ENCODE assay signal across 9 cellular contexts in genomic region chr16:3131755-3132377, GRCh38. TPM values are rescaled to one million over a fixed set of nuclear protein-coding genes. Genes with fewer than 3 reads are reported as not detected.
DNase-seq lines count a peak whose midpoint lies in the region; ATAC-seq and TF ChIP-seq lines count a peak whose summit lies in the region.
"Had no signal": no experiment of that assay in that cellular context is flagged by ENCODE, and none has a peak within 500 bp of the region (broad histone marks: within the 10 kb centered on the region; RNA-seq: fewer than 3 reads in every experiment).

No MANE protein-coding gene starts in this region.

- TF ChIP-seq CTCF in LNCAP (IDR thresholded peaks at IDR 0.05) = peak; percentile 46
- peak; percentile 63 for TF ChIP-seq CTCF in epithelial cell of proximal tubule (conservative IDR thresholded peaks at IDR 0.05; ENCODE audit: low read depth, low read length)

- no peak overlapping the region for H3K4me3 ChIP-seq in epithelial cell of proximal tubule (ENCODE audit: low read depth, low read length)
- H3K4me3 ChIP-seq: pancreas had no signal

- no peak for ATAC-seq in HG03354 (IDR thresholded peaks at IDR 0.05; ENCODE audit: poor library complexity, severe bottlenecking, unreplicated experiment)
- ATAC-seq in GM19467 (IDR thresholded peaks at IDR 0.05; ENCODE audit: unreplicated experiment) = no peak
- ATAC-seq: pancreas had no signal

- DNase-seq in GDM1 (lab: John Stamatoyannopoulos, UW) (peak; percentile 4), epithelial cell of proximal tubule (ENCODE audit: low read depth) (no peak)
- peak; percentile 26 to 27 for DNase-seq in activated CD4-positive, alpha-beta T cell treated with anti-CD3 and anti-CD28 coated beads for 4 hours
- DNase-seq in stimulated activated CD4-positive, alpha-beta T cell treated with anti-CD3 and anti-CD28 coated beads, Interleukin-12 subunit alpha, Interleukin-12 subunit beta, amount 100 ng/mL, for 4 hours = peak; percentile 32

RNA-seq across cellular contexts. Expression of gene ZNF213, which starts 3.0 kb away (rescaled TPM):
- 2.4 and 7.7 TPM in 2 replicates for total RNA-seq in epithelial cell of proximal tubule

RNA-seq across cellular contexts. Expression of gene ZNF205, which starts 19.5 kb away (rescaled TPM):
- total RNA-seq in epithelial cell of proximal tubule = 15.8 and 22.1 TPM in 2 replicates

RNA-seq across cellular contexts. Expression of gene ZSCAN10, which starts 32.8 kb away (rescaled TPM):
- total RNA-seq in epithelial cell of proximal tubule = not detected in 2 replicates

RNA-seq across cellular contexts. Expression of gene OR1F1, which starts 56.1 kb away (rescaled TPM):
- total RNA-seq in epithelial cell of proximal tubule = 0.52 TPM in 1 of 2 replicates, not detected in the other
- total RNA-seq: pancreas; T-helper 2 cell treated with Interferon-gamma antibody and Interleukin-4, amounts not matched to agents 100 ng/mL and 5 ng/mL, for 36 hours had no signal
